8 cellular contexts compared by ENCODE assay signal in genomic region chr10:94403034-94403822, GRCh38. TPM values are rescaled to one million over a fixed set of nuclear protein-coding genes. Genes with fewer than 3 reads are reported as not detected.
DNase-seq lines count a peak whose midpoint lies in the region; ATAC-seq, FAIRE-seq and TF ChIP-seq lines count a peak whose summit lies in the region.

No MANE protein-coding gene starts in this region.

- H3K4me3 ChIP-seq in OCI-LY1 (ENCODE audit: low read depth, low read length, poor library complexity, severe bottlenecking), result peak overlapping the region; percentile 70
- peak overlapping the region; percentile 13 to 99 (median 62) for H3K4me3 ChIP-seq in adrenal gland
- H3K4me3 ChIP-seq in pancreas, result peak overlapping the region; percentile 62 to 90 (median 82)

- no peaks in the 10 kb centered on the region for H3K9me2 ChIP-seq in OCI-LY1 (ENCODE audit: low read depth, low read length)

- no peaks in the 10 kb centered on the region for H3F3A ChIP-seq in OCI-LY1 (ENCODE audit: insufficient read depth, low read length)

- peak in 1 of 2 donors; percentile 66 for TF ChIP-seq POLR2A in adrenal gland (IDR thresholded peaks at IDR 0.05)

- FAIRE-seq in pancreas (lab: Jason Lieb, UNC), result no peak

- no peaks in the 10 kb centered on the region for H3K9me3 ChIP-seq in OCI-LY1 (ENCODE audit: low read length)
- no peaks in the 10 kb centered on the region for H3K9me3 ChIP-seq in adrenal gland (replicated peaks in 1 of 3)
- H3K9me3 ChIP-seq in pancreas, result no peaks in the 10 kb centered on the region

- H3K27me3 ChIP-seq in OCI-LY1 (ENCODE audit: insufficient read depth, low read length), result no peaks in the 10 kb centered on the region
- no peaks in the 10 kb centered on the region for H3K27me3 ChIP-seq in adrenal gland
- no peaks in the 10 kb centered on the region for H3K27me3 ChIP-seq in pancreas

- whole genome bisulfite sequencing in adrenal gland, 4 donors, result 0% methylated on average over 6 to 95 of the region's 95 CpGs
- 0 to 1% methylated on average over 81 to 95 of the region's 95 CpGs for WGBS in pancreas, 2 donors

- intact Hi-C loops in adrenal gland (cut with DNase I) (no loop called here), left cardiac atrium (cut with DNase I) (loop anchor here (5.0 kb wide), 1 partner anchor 41 kb away; the partner anchor contains the start of gene NOC3L (in 2 of the 2)), pancreas (cut with DNase I) (no loop called here)

- TF ChIP-seq CTCF in OCI-LY1 (IDR thresholded peaks at IDR 0.05; ENCODE audit: low read length), result no peak
- TF ChIP-seq CTCF in adrenal gland (IDR thresholded peaks at IDR 0.05), result no peak
- no peak for TF ChIP-seq CTCF in pancreas (IDR thresholded peaks at IDR 0.05)

- H3K4me2 ChIP-seq in OCI-LY1 (ENCODE audit: low read length), result peak overlapping the region; percentile 75

- H2AFZ ChIP-seq in OCI-LY1 (ENCODE audit: low read length), result no peak overlapping the region

- H3K27ac ChIP-seq in OCI-LY1 (ENCODE audit: low read depth, low read length, poor library complexity, severe bottlenecking), result no peak overlapping the region
- H3K27ac ChIP-seq in adrenal gland, result peak overlapping the region; percentile 76 to 97 (median 92)
- H3K27ac ChIP-seq in pancreas, result peak overlapping the region; percentile 93 to 97 (median 96)

- DNase-seq in D341Med (ENCODE audit: low spot score) (peak; percentile 65), adrenal gland (peak; percentile 59 to 78 (median 68)), left cardiac atrium (peak; percentile 75), pancreas (peak; percentile 54 to 84 (median 72)), NCI-H2196 (lab: John Stamatoyannopoulos, UW; ENCODE audit: unreplicated experiment) (no peak)

- no peaks in the 10 kb centered on the region for H4K20me1 ChIP-seq in OCI-LY1 (ENCODE audit: insufficient read depth, low read length)

- peaks cover 4% of the 10 kb centered on the region for H3K4me1 ChIP-seq in OCI-LY1 (ENCODE audit: insufficient read depth, low read length, severe bottlenecking)
- H3K4me1 ChIP-seq in adrenal gland (replicated peaks in 1 of 2), result peaks cover 8 to 40% of the 10 kb centered on the region in 2 donors
- H3K4me1 ChIP-seq in pancreas, result peaks cover 7 to 17% (median 10%) of the 10 kb centered on the region in 3 donors

- H3K9ac ChIP-seq in OCI-LY1 (ENCODE audit: low read length), result peak overlapping the region; percentile 62; the same call in 1 of the 2 replicates

- ATAC-seq in GM19438 (IDR thresholded peaks at IDR 0.05; ENCODE audit: low read depth, unreplicated experiment) (peak; percentile 65), HG03439 (IDR thresholded peaks at IDR 0.05; ENCODE audit: unreplicated experiment) (peak; percentile 53), left cardiac atrium (peak; percentile 48 to 61), pancreas (peak; percentile 45 to 73 (median 61))

- no peaks in the 10 kb centered on the region for H3K79me2 ChIP-seq in OCI-LY1 (ENCODE audit: insufficient read depth, low read length)

- no peaks in the 10 kb centered on the region for H3K36me3 ChIP-seq in OCI-LY1 (ENCODE audit: insufficient read depth, low read length)
- H3K36me3 ChIP-seq in adrenal gland (replicated peaks in 1 of 2), result no peaks in the 10 kb centered on the region
- H3K36me3 ChIP-seq in pancreas, result no peaks in the 10 kb centered on the region

RNA-seq across cellular contexts. Expression of gene TBC1D12, which starts 0.9 kb away (rescaled TPM):
- total RNA-seq in adrenal gland (10 to 100 TPM in 4 of 8 donors, 1 to 10 TPM in 4; 6.2 to 16.4 (median 9.7) TPM), left cardiac atrium (1 to 10 TPM; 6.6 to 6.9 TPM), pancreas (1 to 10 TPM; 4.1 to 8.2 (median 5.3) TPM)
- polyA plus RNA-seq in adrenal gland (10 to 100 TPM in 2 of 3 donors, 1 to 10 TPM in 1; 6.7 to 47.8 (median 13.6) TPM), pancreas (1 to 10 TPM; 5.4 to 9.2 TPM)

RNA-seq across cellular contexts. Expression of gene NOC3L, which starts 40.5 kb away (rescaled TPM):
- total RNA-seq in adrenal gland (10 to 100 TPM in 7 of 8 donors, 1 to 10 TPM in 1; 7.4 to 22.2 (median 18.8) TPM), left cardiac atrium (10 to 100 TPM in 1 of 2 donors, 1 to 10 TPM in 1; 10.0 to 11.5 TPM), pancreas (1 to 10 TPM; 3.3 to 9.4 (median 7.2) TPM)
- polyA plus RNA-seq in adrenal gland (10 to 100 TPM in 1 of 3 donors, 1 to 10 TPM in 2; 6.2 to 29.4 (median 7.1) TPM), pancreas (1 to 10 TPM; 3.8 to 4.4 TPM)

Comparison
In these comparisons a context has a peak if more than half of its experiments do, and no peak if none do; other contexts are left out.
1. intact Hi-C loops: an anchor here in left cardiac atrium (5.0 kb wide); none called in adrenal gland and pancreas.